22 cellular contexts compared by ENCODE assay signal in genomic region chr2:187511356-187512315, GRCh38. TPM values are rescaled to one million over a fixed set of nuclear protein-coding genes. Genes with fewer than 3 reads are reported as not detected.
"Had no signal": no experiment of that assay in that cellular context is flagged by ENCODE, and none has a peak within 500 bp of the region (broad histone marks: within the 10 kb centered on the region; RNA-seq: fewer than 3 reads in every experiment).

No MANE protein-coding gene starts in this region.

- H3K27ac ChIP-seq: ascending aorta, esophagus squamous epithelium, heart right ventricle, right atrium auricular region, tibial artery, uterus had no signal

- H3K9me3 ChIP-seq: esophagus squamous epithelium, uterus had no signal

- H3K4me1 ChIP-seq: ascending aorta, esophagus squamous epithelium, heart right ventricle, right atrium auricular region, tibial artery, uterus had no signal

- H3K36me3 ChIP-seq: ascending aorta, esophagus squamous epithelium, heart right ventricle, right atrium auricular region, tibial artery, uterus had no signal

- H3K4me3 Mint-ChIP-seq: activated CD4-positive, alpha-beta T cell treated with anti-CD3 and anti-CD28 coated beads, Interleukin-2, amount 10 ng/mL, durations not matched to agents 24 days and 14 days; activated CD8-positive, alpha-beta T cell treated with anti-CD3 and anti-CD28 coated beads for 36 hours; activated naive CD4-positive, alpha-beta T cell treated with anti-CD3 and anti-CD28 coated beads, Interleukin-2, amount 10 ng/mL, durations not matched to agents 7 days and 5 days; activated T-cell treated with anti-CD3 and anti-CD28 coated beads, Interleukin-2, amount 50 U/mL, for 24 hours; memory B cell; natural killer cell; T-cell had no signal

- ATAC-seq: activated CD8-positive, alpha-beta T cell treated with anti-CD3 and anti-CD28 coated beads for 36 hours; heart right ventricle; natural killer cell; stimulated activated naive CD8-positive, alpha-beta T cell treated with anti-CD3 and anti-CD28 coated beads, Interleukin-15, Interleukin-2, amounts not matched to agents 100 U/mL and 50 U/mL, for 24 hours; T-cell had no signal

- H3K27ac Mint-ChIP-seq: activated CD4-positive, alpha-beta T cell treated with anti-CD3 and anti-CD28 coated beads, Interleukin-2, amount 10 ng/mL, durations not matched to agents 24 days and 14 days; activated CD8-positive, alpha-beta T cell treated with anti-CD3 and anti-CD28 coated beads for 36 hours; activated naive CD4-positive, alpha-beta T cell treated with anti-CD3 and anti-CD28 coated beads, Interleukin-2, amount 10 ng/mL, durations not matched to agents 7 days and 5 days; activated T-cell treated with anti-CD3 and anti-CD28 coated beads, Interleukin-2, amount 50 U/mL, for 24 hours; memory B cell; natural killer cell; progenitor cell of endocrine pancreas; T-cell had no signal

- H3K36me3 Mint-ChIP-seq: activated naive CD4-positive, alpha-beta T cell treated with anti-CD3 and anti-CD28 coated beads, Interleukin-2, amount 10 ng/mL, durations not matched to agents 7 days and 5 days; memory B cell; natural killer cell; T-cell had no signal

- DNase-seq: activated CD4-positive, alpha-beta T cell treated with anti-CD3 and anti-CD28 coated beads, Interleukin-2, amount 10 ng/mL, durations not matched to agents 24 days and 14 days; activated CD8-positive, alpha-beta T cell treated with anti-CD3 and anti-CD28 coated beads for 36 hours; activated effector memory CD4-positive, alpha-beta T cell treated with Interleukin-2 at 50 U/mL for 16 hours; activated naive CD4-positive, alpha-beta T cell treated with anti-CD3 and anti-CD28 coated beads, Interleukin-2, amount 10 ng/mL, durations not matched to agents 7 days and 5 days; activated T-cell treated with anti-CD3 and anti-CD28 coated beads, Interleukin-2, amount 50 U/mL, for 24 hours; cerebellar nuclear complex; effector CD8-positive, alpha-beta T cell; esophagus squamous epithelium; heart right ventricle; natural killer cell; nucleus accumbens; stimulated activated naive CD8-positive, alpha-beta T cell treated with anti-CD3 and anti-CD28 coated beads, Interleukin-15, Interleukin-2, amounts not matched to agents 100 U/mL and 50 U/mL, for 24 hours; substantia nigra; T-cell; T1000; tibial artery; uterus had no signal

- H3K9me3 Mint-ChIP-seq: activated CD4-positive, alpha-beta T cell treated with anti-CD3 and anti-CD28 coated beads, Interleukin-2, amount 10 ng/mL, durations not matched to agents 24 days and 14 days; activated CD8-positive, alpha-beta T cell treated with anti-CD3 and anti-CD28 coated beads for 36 hours; activated naive CD4-positive, alpha-beta T cell treated with anti-CD3 and anti-CD28 coated beads, Interleukin-2, amount 10 ng/mL, durations not matched to agents 7 days and 5 days; natural killer cell had no signal

- H3K4me3 ChIP-seq: ascending aorta, esophagus squamous epithelium, heart right ventricle, right atrium auricular region, tibial artery, uterus had no signal

- H3K27me3 ChIP-seq: ascending aorta, esophagus squamous epithelium, heart right ventricle, right atrium auricular region, tibial artery, uterus had no signal

- H3K27me3 Mint-ChIP-seq: activated CD4-positive, alpha-beta T cell treated with anti-CD3 and anti-CD28 coated beads, Interleukin-2, amount 10 ng/mL, durations not matched to agents 24 days and 14 days; activated CD8-positive, alpha-beta T cell treated with anti-CD3 and anti-CD28 coated beads for 36 hours; activated naive CD4-positive, alpha-beta T cell treated with anti-CD3 and anti-CD28 coated beads, Interleukin-2, amount 10 ng/mL, durations not matched to agents 7 days and 5 days; memory B cell; progenitor cell of endocrine pancreas had no signal

- H3K4me1 Mint-ChIP-seq: memory B cell had no signal

- FAIRE-seq: bronchial epithelial cell had no signal

RNA-seq across cellular contexts. Expression of gene TFPI, which starts 42.6 kb away (rescaled TPM):
- total RNA-seq: activated CD8-positive, alpha-beta T cell treated with anti-CD3 and anti-CD28 coated beads for 36 hours had no signal
